In the genomic region with DNA sequence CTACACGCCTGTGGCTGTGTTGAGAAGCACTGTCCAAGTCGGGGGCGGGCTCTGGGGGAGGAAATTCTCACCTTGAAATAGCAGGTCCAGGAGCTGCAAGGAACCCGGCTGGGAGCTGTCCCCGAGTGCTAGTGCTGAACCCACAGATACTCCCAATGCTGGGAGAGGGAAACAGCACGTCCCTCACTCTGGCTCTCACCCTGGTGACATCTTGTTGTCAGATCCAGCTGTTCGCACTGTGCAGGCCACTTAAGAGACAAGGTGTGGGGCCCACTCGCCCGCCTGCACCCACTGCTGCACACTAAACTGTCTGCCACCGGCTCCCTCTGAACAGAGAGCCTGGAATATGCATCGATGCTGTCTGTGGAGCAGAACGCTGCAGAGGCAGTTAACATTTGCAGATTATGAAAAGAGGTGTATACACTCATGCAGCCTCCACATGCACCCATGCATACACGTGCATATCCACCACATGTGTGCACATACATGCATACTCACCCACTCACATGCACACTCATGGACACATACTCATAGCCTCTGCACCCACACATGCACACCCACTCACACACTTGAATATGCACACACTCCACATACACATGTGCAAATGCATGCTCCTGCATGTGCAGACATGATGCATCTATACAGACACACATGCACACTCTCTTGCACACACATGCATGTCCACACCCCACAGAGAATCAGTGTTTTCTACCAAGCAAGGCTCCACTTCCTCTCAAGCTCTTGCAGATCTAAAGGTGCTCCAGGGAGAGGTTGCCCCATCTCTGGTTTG, we compare ENCODE assay signal across 9 cellular contexts. TPM values are rescaled to one million over a fixed set of nuclear protein-coding genes. Genes with fewer than 3 reads are reported as not detected.
DNase-seq lines count a peak whose midpoint lies in the region; ATAC-seq, FAIRE-seq and TF ChIP-seq lines count a peak whose summit lies in the region.
"Had no signal": no experiment of that assay in that cellular context is flagged by ENCODE, and none has a peak within 500 bp of the region (broad histone marks: within the 10 kb centered on the region; RNA-seq: fewer than 3 reads in every experiment).

No MANE protein-coding gene starts in this region.

- no peak overlapping the region for H3K4me3 ChIP-seq in endodermal cell (ENCODE audit: low read length)
- H3K4me3 ChIP-seq in neural progenitor cell = no peak overlapping the region
- no peak overlapping the region for H3K4me3 ChIP-seq in lower leg skin (ENCODE audit: low read depth, poor library complexity, severe bottlenecking)
- H3K4me3 ChIP-seq: breast epithelium had no signal

- no peaks in the 10 kb centered on the region for H3K9me3 ChIP-seq in endodermal cell (ENCODE audit: control insufficient read depth, low read length)
- no peaks in the 10 kb centered on the region for H3K9me3 ChIP-seq in neural progenitor cell (ENCODE audit: low read depth)
- H3K9me3 ChIP-seq: breast epithelium had no signal

- peaks cover 8% of the 10 kb centered on the region for H3F3A ChIP-seq in neural progenitor cell (ENCODE audit: low read depth)

- no peak overlapping the region for H3K4me3 Mint-ChIP-seq in endodermal cell
- no peak overlapping the region for H3K4me3 Mint-ChIP-seq in neural progenitor cell

- no peak for ATAC-seq in HG02840 (IDR thresholded peaks at IDR 0.05; ENCODE audit: low FRiP score, unreplicated experiment)
- no peak for ATAC-seq in GM18517 (IDR thresholded peaks at IDR 0.05; ENCODE audit: unreplicated experiment)

- intact Hi-C loops in lower leg skin (cut with DNase I; ENCODE audit: low total_unique reads) = no loop called here

- peaks cover 30% of the 10 kb centered on the region for H4K20me1 ChIP-seq in neural progenitor cell (ENCODE audit: low read depth)

- peaks cover 6% of the 10 kb centered on the region for H3K36me3 Mint-ChIP-seq in endodermal cell (ENCODE audit: low read depth)
- H3K36me3 Mint-ChIP-seq in neural progenitor cell = peaks cover 8% of the 10 kb centered on the region

- H3K36me3 ChIP-seq in endodermal cell (ENCODE audit: control insufficient read depth, insufficient read depth, low read length) (no peaks in the 10 kb centered on the region), neural progenitor cell (no peaks in the 10 kb centered on the region)
- H3K36me3 ChIP-seq: breast epithelium had no signal

- peak; percentile 68 for DNase-seq in H54 (ENCODE audit: insufficient read length, low spot score)
- DNase-seq in SW480 (ENCODE audit: low spot score) = peak; percentile 31
- peak; percentile 98 for DNase-seq in endodermal cell
- DNase-seq in neural progenitor cell (ENCODE audit: low spot score) = peak; percentile 91
- no peak for DNase-seq in NCI-H128 (lab: John Stamatoyannopoulos, UW; ENCODE audit: unreplicated experiment)
- no peak for DNase-seq in lower leg skin (ENCODE audit: low spot score in 2 of 2)

- H3K79me2 ChIP-seq in neural progenitor cell (ENCODE audit: low read depth) = no peaks in the 10 kb centered on the region

- H3K9ac ChIP-seq in endodermal cell (ENCODE audit: extremely low read depth, low read length, poor library complexity, severe bottlenecking) (no peak overlapping the region), neural progenitor cell (no peak overlapping the region)

- FAIRE-seq in H54 (lab: Jason Lieb, UNC) = no peak

- H3K9me3 Mint-ChIP-seq in endodermal cell (no peaks in the 10 kb centered on the region), neural progenitor cell (no peaks in the 10 kb centered on the region)

- TF ChIP-seq CTCF in endodermal cell (conservative IDR thresholded peaks at IDR 0.05) (no peak), neural progenitor cell (IDR thresholded peaks at IDR 0.05) (no peak), lower leg skin (IDR thresholded peaks at IDR 0.05) (no peak)

- 50 to 57% methylated on average over 9 to 13 of the region's 13 CpGs for WGBS in endodermal cell (ENCODE audit: insufficient coverage in 1 of 2, insufficient read length in 1 of 2), 2 experiments
- 24 to 37% methylated on average over 13 of the region's 13 CpGs for WGBS in lower leg skin, 2 donors

- H3K27me3 ChIP-seq in endodermal cell (ENCODE audit: control insufficient read depth, insufficient read depth, low read length, poor library complexity, severe bottlenecking) (peaks cover 14% of the 10 kb centered on the region), neural progenitor cell (no peaks in the 10 kb centered on the region)

- H3K27ac ChIP-seq in endodermal cell (ENCODE audit: low read depth, low read length) (no peak overlapping the region), neural progenitor cell (no peak overlapping the region)
- H3K27ac ChIP-seq: breast epithelium had no signal

- no peak for TF ChIP-seq POLR2A in H54 (IDR thresholded peaks at IDR 0.05; ENCODE audit: low read depth, low read length)
- no peak for TF ChIP-seq POLR2A in lower leg skin (IDR thresholded peaks at IDR 0.05)

- H3K4me1 Mint-ChIP-seq in endodermal cell = peaks cover 4% of the 10 kb centered on the region
- peaks cover 10% of the 10 kb centered on the region for H3K4me1 Mint-ChIP-seq in neural progenitor cell

- H3K27me3 Mint-ChIP-seq in endodermal cell (ENCODE audit: insufficient read depth) (peaks cover 36% of the 10 kb centered on the region), neural progenitor cell (ENCODE audit: insufficient read depth, low read depth) (peaks cover 10% of the 10 kb centered on the region)

- H3K4me1 ChIP-seq in endodermal cell (ENCODE audit: control insufficient read depth, insufficient read depth, low read length) = no peaks in the 10 kb centered on the region
- no peaks in the 10 kb centered on the region for H3K4me1 ChIP-seq in neural progenitor cell
- H3K4me1 ChIP-seq: breast epithelium had no signal

- no peak overlapping the region for H3K4me2 ChIP-seq in neural progenitor cell

- H3K27ac Mint-ChIP-seq in endodermal cell (no peak overlapping the region), neural progenitor cell (no peak overlapping the region)

- no peak overlapping the region for H2AFZ ChIP-seq in neural progenitor cell (replicated peaks)

RNA-seq across cellular contexts. Expression of gene MGAT5B, which starts 42.0 kb away (rescaled TPM):
- 1 to 10 TPM; 2.9 to 3.3 TPM for total RNA-seq in endodermal cell
- 7.2 TPM for polyA plus RNA-seq in endodermal cell (2013, experiment 1 of 2)
- 7.2 TPM for polyA plus RNA-seq in endodermal cell (2013, experiment 2 of 2)
- 1.8 and 6.0 TPM in 2 replicates for total RNA-seq in neural progenitor cell (ENCODE audit: low replicate concordance)
- under 1 TPM in 2 of 4 donors, not detected in 2; 0.19 to 0.47 TPM for total RNA-seq in lower leg skin

Comparison
In these comparisons a context has a peak if more than half of its experiments do, and no peak if none do; other contexts are left out.
1. DNase-seq: peak in H54 (single experiment), SW480 (single experiment), endodermal cell (single experiment) and neural progenitor cell (single experiment); none in NCI-H128 (single experiment) and lower leg skin (0 of 2).